ENCODE assay signal across 8 cellular contexts in the genomic region with DNA sequence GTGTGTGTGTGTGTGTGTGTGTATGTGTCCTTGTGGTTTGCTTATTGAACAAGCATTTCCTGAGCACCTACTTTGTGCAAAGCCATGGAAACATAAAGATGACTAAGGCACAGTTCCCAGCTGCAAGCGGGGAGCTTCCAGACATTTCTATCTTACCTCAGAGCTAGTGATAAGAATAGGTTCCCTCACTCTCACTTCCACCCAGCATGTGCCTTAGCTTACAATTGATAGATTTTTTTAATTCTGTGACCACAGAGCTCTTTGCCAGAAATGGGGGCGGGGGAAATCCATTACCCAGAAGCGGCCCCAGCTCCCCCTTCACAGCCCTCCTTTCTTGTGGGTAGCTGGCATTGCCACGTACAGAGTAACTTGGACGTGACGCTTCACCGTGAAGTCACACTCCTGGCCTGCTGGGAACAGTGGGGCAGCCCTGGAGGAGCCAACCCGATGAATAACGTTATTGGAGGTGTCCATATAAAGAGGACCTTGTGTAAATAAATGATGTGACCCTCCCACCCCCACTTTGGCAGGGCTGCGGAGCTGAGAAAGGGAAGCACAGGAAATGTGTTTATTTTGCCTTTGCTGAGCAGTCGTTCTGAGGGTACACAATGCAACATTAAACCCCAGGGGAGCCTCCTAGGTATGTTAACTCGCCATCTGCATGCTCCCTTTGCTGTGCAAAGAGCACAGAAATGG.
DNase-seq lines count a peak whose midpoint lies in the region; FAIRE-seq and TF ChIP-seq lines count a peak whose summit lies in the region.

No MANE protein-coding gene starts in this region.

- H3K4me2 ChIP-seq in Loucy (ENCODE audit: low read depth, low read length, poor library complexity, severe bottlenecking), result peak overlapping the region; percentile 73

- H3F3A ChIP-seq in Loucy (ENCODE audit: low read depth), result no peaks in the 10 kb centered on the region; the same call in 1 of the 2 replicates

- peaks cover 32% of the 10 kb centered on the region for H3K4me1 ChIP-seq in Loucy (ENCODE audit: insufficient read depth, low read length, poor library complexity, severe bottlenecking)

- no peaks in the 10 kb centered on the region for H3K9me2 ChIP-seq in Loucy (replicated peaks; ENCODE audit: low read depth, low read length)

- H3K79me2 ChIP-seq in Loucy (ENCODE audit: insufficient read depth, low read length), result peaks cover 99% of the 10 kb centered on the region

- TF ChIP-seq CTCF in Loucy (conservative IDR thresholded peaks at IDR 0.05; ENCODE audit: low read length) (no peak), choroid plexus epithelial cell (conservative IDR thresholded peaks at IDR 0.05; ENCODE audit: low read depth, low read length) (no peak)

- DNase-seq in SIG-M5 treated with dmso at 0.1 percent for 504 hours (lab: John Stamatoyannopoulos, UW; ENCODE audit: unreplicated experiment) (peak; percentile 29), SIG-M5 (lab: John Stamatoyannopoulos, UW) (no peak), choroid plexus epithelial cell (ENCODE audit: low read depth) (peak; percentile 96), HTR-8/SVneo (ENCODE audit: insufficient read length, low spot score) (no peak), HuH-7 (ENCODE audit: low spot score) (no peak)
- peak; percentile 51 for DNase-seq in activated CD4-positive, CD25-positive, alpha-beta regulatory T cell treated with anti-CD3 and anti-CD28 coated beads, Interleukin-2, amount 50 U/mL, for 16 hours (ENCODE audit: low read depth, low spot score)
- peak; percentile 64 to 83 for DNase-seq in stimulated activated CD4-positive, alpha-beta T cell treated with anti-CD3 and anti-CD28 coated beads, Interleukin-4, amount 100 ng/mL, for 4 hours

- H3K9ac ChIP-seq in Loucy (ENCODE audit: low read depth, low read length, poor library complexity, severe bottlenecking), result peak overlapping the region; percentile 41

- no peaks in the 10 kb centered on the region for H3K27me3 ChIP-seq in Loucy (ENCODE audit: insufficient read depth, low read length, poor library complexity, severe bottlenecking)

- H3K9me3 ChIP-seq in Loucy (ENCODE audit: insufficient read depth, low read depth, low read length), result no peaks in the 10 kb centered on the region

- FAIRE-seq in HTR-8/SVneo (lab: Jason Lieb, UNC), result no peak

- H4K20me1 ChIP-seq in Loucy (ENCODE audit: insufficient read depth, low read length, poor library complexity, severe bottlenecking), result peaks cover 73% of the 10 kb centered on the region

- H2AFZ ChIP-seq in Loucy (ENCODE audit: low read length), result no peak overlapping the region

- H3K4me3 ChIP-seq in Loucy (ENCODE audit: low read length, poor library complexity, severe bottlenecking) (peak overlapping the region; percentile 58), choroid plexus epithelial cell (ENCODE audit: low read depth, low read length) (peak overlapping the region; percentile 25)

- peaks cover 52% of the 10 kb centered on the region for H3K36me3 ChIP-seq in Loucy (ENCODE audit: insufficient read depth, low read length)

Comparison
In these comparisons a context has a peak if more than half of its experiments do, and no peak if none do; other contexts are left out.
1. DNase-seq: peak in SIG-M5 treated with dmso at 0.1 percent for 504 hours (single experiment), activated CD4-positive, CD25-positive, alpha-beta regulatory T cell treated with anti-CD3 and anti-CD28 coated beads, Interleukin-2, amount 50 U/mL, for 16 hours (single experiment), choroid plexus epithelial cell (single experiment) and stimulated activated CD4-positive, alpha-beta T cell treated with anti-CD3 and anti-CD28 coated beads, Interleukin-4, amount 100 ng/mL, for 4 hours (2 of 2); none in SIG-M5 (single experiment), HTR-8/SVneo (single experiment) and HuH-7 (single experiment).